19 cellular contexts compared by ENCODE assay signal in genomic region chr1:225477296-225477911, GRCh38. TPM values are rescaled to one million over a fixed set of nuclear protein-coding genes. Genes with fewer than 3 reads are reported as not detected.
DNase-seq lines count a peak whose midpoint lies in the region; ATAC-seq and TF ChIP-seq lines count a peak whose summit lies in the region.
"Had no signal": no experiment of that assay in that cellular context is flagged by ENCODE, and none has a peak within 500 bp of the region (broad histone marks: within the 10 kb centered on the region; RNA-seq: fewer than 3 reads in every experiment).

No MANE protein-coding gene starts in this region.

- POLR2A ChIA-PET in activated CD8-positive, alpha-beta T cell treated with anti-CD3 and anti-CD28 coated beads, Interleukin-2, amount 10 ng/mL, durations not matched to agents 7 days and 5 days (lab: Charles Lee) = interaction anchor here (1.7 to 3.4 kb wide), 2 partner anchors 10 to 300 kb away, joined by 5 to 23 read pairs; partner anchors contain the start of gene SRP9

- H3K4me1 ChIP-seq in right atrium auricular region = peaks cover 0 to 9% of the 10 kb centered on the region in 2 donors
- H3K4me1 ChIP-seq in vagina = no peaks in the 10 kb centered on the region
- H3K4me1 ChIP-seq: neural progenitor cell had no signal

- H3K27ac ChIP-seq in right atrium auricular region = no peak overlapping the region
- H3K27ac ChIP-seq in vagina = no peak overlapping the region
- H3K27ac ChIP-seq: adrenal gland, epithelial cell of prostate, neural progenitor cell, testis had no signal

- no peaks in the 10 kb centered on the region for H3K27me3 ChIP-seq in right atrium auricular region
- H3K27me3 ChIP-seq in vagina = no peaks in the 10 kb centered on the region
- H3K27me3 ChIP-seq: adrenal gland, neural progenitor cell, testis had no signal

- ATAC-seq in left ventricle myocardium superior (no peak), memory B cell (ENCODE audit: low read depth) (no peak)
- no peak for ATAC-seq in activated CD8-positive, alpha-beta T cell treated with anti-CD3 and anti-CD28 coated beads, Interleukin-2, amount 10 ng/mL, durations not matched to agents 7 days and 5 days
- no peak for ATAC-seq in activated T-cell treated with anti-CD3 and anti-CD28 coated beads, Interleukin-2, amount 50 U/mL, for 4 hours

- peaks cover 53% of the 10 kb centered on the region for H3K4me1 Mint-ChIP-seq in activated CD8-positive, alpha-beta T cell treated with anti-CD3 and anti-CD28 coated beads, Interleukin-2, amount 10 ng/mL, durations not matched to agents 7 days and 5 days (ENCODE audit: low read depth)
- H3K4me1 Mint-ChIP-seq in memory B cell = peaks cover 40% of the 10 kb centered on the region
- peaks cover 31% of the 10 kb centered on the region for H3K4me1 Mint-ChIP-seq in activated T-helper 2 cell treated with anti-CD3 and anti-CD28 coated beads, Interferon-gamma antibody, Interleukin-2, Interleukin-4, amounts not matched to agents 10 μg/mL and 5 μg/mL and 100 μg/mL, durations not matched to agents 14 hours and 24 hours and 36 hours (ENCODE audit: low read depth)
- peaks cover 43% of the 10 kb centered on the region for H3K4me1 Mint-ChIP-seq in activated T-cell treated with anti-CD3 and anti-CD28 coated beads, Interleukin-2, amount 50 U/mL, for 4 hours (ENCODE audit: low read depth)

- H3K36me3 ChIP-seq in right atrium auricular region (no peaks in the 10 kb centered on the region), vagina (no peaks in the 10 kb centered on the region)
- H3K36me3 ChIP-seq: adrenal gland, neural progenitor cell had no signal

- no peak overlapping the region for H3K4me3 Mint-ChIP-seq in activated CD8-positive, alpha-beta T cell treated with anti-CD3 and anti-CD28 coated beads, Interleukin-2, amount 10 ng/mL, durations not matched to agents 7 days and 5 days
- no peak overlapping the region for H3K4me3 Mint-ChIP-seq in memory B cell
- no peak overlapping the region for H3K4me3 Mint-ChIP-seq in activated T-helper 2 cell treated with anti-CD3 and anti-CD28 coated beads, Interferon-gamma antibody, Interleukin-2, Interleukin-4, amounts not matched to agents 10 μg/mL and 5 μg/mL and 100 μg/mL, durations not matched to agents 14 hours and 24 hours and 36 hours (ENCODE audit: low read depth)
- no peak overlapping the region for H3K4me3 Mint-ChIP-seq in activated T-cell treated with anti-CD3 and anti-CD28 coated beads, Interleukin-2, amount 50 U/mL, for 4 hours
- H3K4me3 Mint-ChIP-seq: activated T-cell treated with anti-CD3 and anti-CD28 coated beads, Interleukin-2, amount 50 U/mL, for 24 hours; HFFc6; neural progenitor cell had no signal

- peak overlapping the region; percentile 87 for H3K27ac Mint-ChIP-seq in activated CD8-positive, alpha-beta T cell treated with anti-CD3 and anti-CD28 coated beads, Interleukin-2, amount 10 ng/mL, durations not matched to agents 7 days and 5 days
- H3K27ac Mint-ChIP-seq in memory B cell = peak overlapping the region; percentile 63
- no peak overlapping the region for H3K27ac Mint-ChIP-seq in activated T-helper 2 cell treated with anti-CD3 and anti-CD28 coated beads, Interferon-gamma antibody, Interleukin-2, Interleukin-4, amounts not matched to agents 10 μg/mL and 5 μg/mL and 100 μg/mL, durations not matched to agents 14 hours and 24 hours and 36 hours
- H3K27ac Mint-ChIP-seq: HFFc6 had no signal

- DNase-seq in right atrium auricular region (ENCODE audit: low spot score) (peak; percentile 23), left ventricle myocardium superior (no peak), memory B cell (ENCODE audit: low spot score in 2 of 2) (no peak), vagina (ENCODE audit: extremely low spot score in 2 of 2) (peak; percentile 25 to 75), medulla oblongata (ENCODE audit: extremely low spot score) (no peak)
- no peak for DNase-seq in activated CD8-positive, alpha-beta T cell treated with anti-CD3 and anti-CD28 coated beads, Interleukin-2, amount 10 ng/mL, durations not matched to agents 7 days and 5 days
- no peak for DNase-seq in activated T-helper 2 cell treated with anti-CD3 and anti-CD28 coated beads, Interferon-gamma antibody, Interleukin-2, Interleukin-4, amounts not matched to agents 10 μg/mL and 5 μg/mL and 100 μg/mL, durations not matched to agents 14 hours and 24 hours and 36 hours (ENCODE audit: low spot score)
- DNase-seq in activated T-cell treated with anti-CD3 and anti-CD28 coated beads, Interleukin-2, amount 50 U/mL, for 4 hours = no peak
- DNase-seq: activated T-cell treated with anti-CD3 and anti-CD28 coated beads, Interleukin-2, amount 50 U/mL, for 24 hours; dermis blood vessel endothelial cell; HFFc6; hippocampal formation; mesendoderm; NCI-H1092; NCI-H2081; testis had no signal

- intact Hi-C loops in left ventricle myocardium superior (cut with micrococcal nuclease) (loop anchor here (5.0 kb wide), 1 partner anchor 500 kb away; no protein-coding TSS in a partner anchor), vagina (cut with DNase I) (loop anchor here (5.0 to 10.0 kb wide), 3 partner anchors 367 to 500 kb away; no protein-coding TSS in a partner anchor)
- intact Hi-C loops in activated T-helper 2 cell treated with anti-CD3 and anti-CD28 coated beads, Interferon-gamma antibody, Interleukin-2, Interleukin-4, amounts not matched to agents 10 μg/mL and 5 μg/mL and 100 μg/mL, durations not matched to agents 14 hours and 24 hours and 36 hours (cut with micrococcal nuclease) = loop anchor here (5.0 to 10.0 kb wide), 2 partner anchors 75 to 177 kb away; partner anchors contain the start of gene ENAH

- peaks cover 12% of the 10 kb centered on the region for H3K36me3 Mint-ChIP-seq in activated CD8-positive, alpha-beta T cell treated with anti-CD3 and anti-CD28 coated beads, Interleukin-2, amount 10 ng/mL, durations not matched to agents 7 days and 5 days (ENCODE audit: low read depth)
- no peaks in the 10 kb centered on the region for H3K36me3 Mint-ChIP-seq in memory B cell
- no peaks in the 10 kb centered on the region for H3K36me3 Mint-ChIP-seq in activated T-helper 2 cell treated with anti-CD3 and anti-CD28 coated beads, Interferon-gamma antibody, Interleukin-2, Interleukin-4, amounts not matched to agents 10 μg/mL and 5 μg/mL and 100 μg/mL, durations not matched to agents 14 hours and 24 hours and 36 hours (ENCODE audit: low read depth)
- no peaks in the 10 kb centered on the region for H3K36me3 Mint-ChIP-seq in activated T-cell treated with anti-CD3 and anti-CD28 coated beads, Interleukin-2, amount 50 U/mL, for 4 hours (ENCODE audit: insufficient read depth)
- H3K36me3 Mint-ChIP-seq: neural progenitor cell had no signal

- TF ChIP-seq POLR2A in vagina (IDR thresholded peaks at IDR 0.05) = no peak

- CTCF ChIA-PET in activated CD8-positive, alpha-beta T cell treated with anti-CD3 and anti-CD28 coated beads, Interleukin-2, amount 10 ng/mL, durations not matched to agents 7 days and 5 days (lab: Charles Lee) = interaction anchor here (0.6 to 6.3 kb wide), 13 partner anchors 9 to 497 kb away, joined by 3 to 43 read pairs (median 4); partner anchors contain the start of genes LBR and SRP9

- H3K9me3 Mint-ChIP-seq in activated CD8-positive, alpha-beta T cell treated with anti-CD3 and anti-CD28 coated beads, Interleukin-2, amount 10 ng/mL, durations not matched to agents 7 days and 5 days (ENCODE audit: insufficient read depth) = no peaks in the 10 kb centered on the region
- no peaks in the 10 kb centered on the region for H3K9me3 Mint-ChIP-seq in memory B cell
- no peaks in the 10 kb centered on the region for H3K9me3 Mint-ChIP-seq in activated T-helper 2 cell treated with anti-CD3 and anti-CD28 coated beads, Interferon-gamma antibody, Interleukin-2, Interleukin-4, amounts not matched to agents 10 μg/mL and 5 μg/mL and 100 μg/mL, durations not matched to agents 14 hours and 24 hours and 36 hours
- H3K9me3 Mint-ChIP-seq in activated T-cell treated with anti-CD3 and anti-CD28 coated beads, Interleukin-2, amount 50 U/mL, for 4 hours = no peaks in the 10 kb centered on the region
- H3K9me3 Mint-ChIP-seq: activated T-cell treated with anti-CD3 and anti-CD28 coated beads, Interleukin-2, amount 50 U/mL, for 24 hours; HFFc6 had no signal

- H3K9me3 ChIP-seq in right atrium auricular region = no peaks in the 10 kb centered on the region
- no peaks in the 10 kb centered on the region for H3K9me3 ChIP-seq in vagina
- H3K9me3 ChIP-seq: adrenal gland, testis had no signal

- peaks cover 8% of the 10 kb centered on the region for H3K27me3 Mint-ChIP-seq in activated CD8-positive, alpha-beta T cell treated with anti-CD3 and anti-CD28 coated beads, Interleukin-2, amount 10 ng/mL, durations not matched to agents 7 days and 5 days (ENCODE audit: low read depth)
- no peaks in the 10 kb centered on the region for H3K27me3 Mint-ChIP-seq in memory B cell
- H3K27me3 Mint-ChIP-seq in activated T-helper 2 cell treated with anti-CD3 and anti-CD28 coated beads, Interferon-gamma antibody, Interleukin-2, Interleukin-4, amounts not matched to agents 10 μg/mL and 5 μg/mL and 100 μg/mL, durations not matched to agents 14 hours and 24 hours and 36 hours (ENCODE audit: low read depth) = peaks cover 7% of the 10 kb centered on the region
- no peaks in the 10 kb centered on the region for H3K27me3 Mint-ChIP-seq in activated T-cell treated with anti-CD3 and anti-CD28 coated beads, Interleukin-2, amount 50 U/mL, for 4 hours (ENCODE audit: low read depth)
- H3K27me3 Mint-ChIP-seq: activated T-cell treated with anti-CD3 and anti-CD28 coated beads, Interleukin-2, amount 50 U/mL, for 24 hours had no signal

- H3K4me3 ChIP-seq in right atrium auricular region (no peak overlapping the region), vagina (no peak overlapping the region)
- H3K4me3 ChIP-seq: adrenal gland, neural progenitor cell, testis had no signal

- TF ChIP-seq CTCF in right atrium auricular region (IDR thresholded peaks at IDR 0.05) (no peak), vagina (IDR thresholded peaks at IDR 0.05) (no peak)

RNA-seq across cellular contexts. Expression of gene LBR, which starts 49.6 kb away (rescaled TPM):
- total RNA-seq in right atrium auricular region (10 to 100 TPM; 10.5 to 15.3 TPM), left ventricle myocardium superior (9.5 TPM), vagina (41.5 TPM)
- total RNA-seq in activated CD8-positive, alpha-beta T cell treated with anti-CD3 and anti-CD28 coated beads, Interleukin-2, amount 10 ng/mL, durations not matched to agents 7 days and 5 days = 100 to 1,000 TPM; 226 to 234 TPM
- 187 and 191 TPM in 2 replicates for total RNA-seq in activated T-helper 2 cell treated with anti-CD3 and anti-CD28 coated beads, Interferon-gamma antibody, Interleukin-2, Interleukin-4, amounts not matched to agents 10 μg/mL and 5 μg/mL and 100 μg/mL, durations not matched to agents 14 hours and 24 hours and 36 hours
- 10 to 100 TPM; 71.0 to 89.9 (median 78.9) TPM for total RNA-seq in activated T-cell treated with anti-CD3 and anti-CD28 coated beads, Interleukin-2, amount 50 U/mL, for 4 hours

Comparison
In these comparisons a context has a peak if more than half of its experiments do, and no peak if none do; other contexts are left out.
1. DNase-seq: peak in right atrium auricular region (single experiment) and vagina (2 of 2); none in left ventricle myocardium superior (single experiment), activated CD8-positive, alpha-beta T cell treated with anti-CD3 and anti-CD28 coated beads, Interleukin-2, amount 10 ng/mL, durations not matched to agents 7 days and 5 days (single experiment), memory B cell (0 of 2), activated T-helper 2 cell treated with anti-CD3 and anti-CD28 coated beads, Interferon-gamma antibody, Interleukin-2, Interleukin-4, amounts not matched to agents 10 μg/mL and 5 μg/mL and 100 μg/mL, durations not matched to agents 14 hours and 24 hours and 36 hours (single experiment), medulla oblongata (single experiment) and activated T-cell treated with anti-CD3 and anti-CD28 coated beads, Interleukin-2, amount 50 U/mL, for 4 hours (single experiment).